In the genomic region with DNA sequence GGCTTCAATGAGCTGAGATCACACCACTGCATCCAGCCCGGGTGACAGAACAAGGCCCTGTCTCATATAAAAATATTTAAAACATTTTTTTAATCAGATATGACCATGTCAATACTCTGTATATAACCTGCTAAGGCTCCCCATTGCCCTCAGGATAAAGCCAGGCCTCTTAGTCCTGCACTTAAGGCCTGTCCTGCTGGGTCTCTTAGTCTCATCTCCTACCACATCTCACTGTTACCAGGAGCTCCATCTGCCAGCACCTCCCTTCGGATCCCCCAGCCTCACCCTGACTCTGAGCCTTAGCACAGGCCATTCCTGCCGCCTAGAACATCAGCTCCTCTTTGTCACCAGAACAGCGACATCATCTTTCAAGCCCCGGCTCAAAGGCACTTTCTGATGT, we compare ENCODE assay signal across 21 cellular contexts. TPM values are rescaled to one million over a fixed set of nuclear protein-coding genes. Genes with fewer than 3 reads are reported as not detected.
DNase-seq lines count a peak whose midpoint lies in the region; ATAC-seq and TF ChIP-seq lines count a peak whose summit lies in the region.
"Had no signal": no experiment of that assay in that cellular context is flagged by ENCODE, and none has a peak within 500 bp of the region (broad histone marks: within the 10 kb centered on the region; RNA-seq: fewer than 3 reads in every experiment).

No MANE protein-coding gene starts in this region.

- H3K27me3 ChIP-seq in H9 (ENCODE audit: insufficient read depth, low read length): no peaks in the 10 kb centered on the region
- H3K27me3 ChIP-seq in MM.1S (replicated peaks; ENCODE audit: insufficient read depth, low read length): no peaks in the 10 kb centered on the region
- H3K27me3 ChIP-seq in CD8-positive, alpha-beta T cell (ENCODE audit: insufficient read depth, low read length): no peaks in the 10 kb centered on the region
- H3K27me3 ChIP-seq: BLaER1 had no signal

- CTCF ChIA-PET in CD8-positive, alpha-beta T cell (lab: Charles Lee): interaction anchor here (2.9 kb wide), 1 partner anchor 11 kb away, joined by 12 read pairs; no protein-coding TSS in a partner anchor

- H3K79me2 ChIP-seq in H9 (ENCODE audit: insufficient read depth, low read length) (no peaks in the 10 kb centered on the region), MM.1S (ENCODE audit: low read length) (no peaks in the 10 kb centered on the region)

- H3K23ac ChIP-seq in H9 (ENCODE audit: insufficient read length, low read depth, low read length): no peak overlapping the region

- H2AFZ ChIP-seq in H9 (ENCODE audit: low read length): no peak overlapping the region
- H2AFZ ChIP-seq in MM.1S (ENCODE audit: low read length): no peak overlapping the region

- H3K27ac ChIP-seq in H9 (ENCODE audit: insufficient read length, low read depth, low read length) (no peak overlapping the region), MM.1S (ENCODE audit: low read length) (no peak overlapping the region)
- H3K27ac ChIP-seq in CD8-positive, alpha-beta T cell (ENCODE audit: low read depth, low read length): no peak overlapping the region
- H3K27ac ChIP-seq: BLaER1 had no signal

- intact Hi-C loops in CD8-positive, alpha-beta T cell (cut with DNase I, micrococcal nuclease): no loop called here

- no peak overlapping the region for H3K14ac ChIP-seq in H9 (ENCODE audit: insufficient read depth, low read length)

- peaks cover 19 to 23% of the 10 kb centered on the region in 2 experiments for H3K4me1 Mint-ChIP-seq in H9
- H3K4me1 Mint-ChIP-seq in brain: peaks cover 32% of the 10 kb centered on the region
- no peaks in the 10 kb centered on the region for H3K4me1 Mint-ChIP-seq in nephron progenitor cell
- H3K4me1 Mint-ChIP-seq in CD8-positive, alpha-beta T cell (ENCODE audit: low read depth): no peaks in the 10 kb centered on the region

- H3K27ac Mint-ChIP-seq in H9: peak overlapping the region in 2 of 3 experiments; percentile 79 to 93; a peak in 4 of 7 replicates
- peak overlapping the region in 3 of 5 experiments; percentile 9 to 77 (median 58) for H3K27ac Mint-ChIP-seq in brain
- H3K27ac Mint-ChIP-seq in nephron progenitor cell: peak overlapping the region; percentile 50
- H3K27ac Mint-ChIP-seq in CD8-positive, alpha-beta T cell: no peak overlapping the region
- H3K27ac Mint-ChIP-seq: CD4-positive, alpha-beta T cell had no signal

- H4K5ac ChIP-seq in H9 (ENCODE audit: insufficient read length, low read depth, low read length): no peak overlapping the region

- H2BK15ac ChIP-seq in H9 (ENCODE audit: low read depth, low read length): no peak overlapping the region

- H3K9me3 Mint-ChIP-seq in H9 (no peaks in the 10 kb centered on the region; a peak in 1 of 5 replicates), brain (no peaks in the 10 kb centered on the region), nephron progenitor cell (no peaks in the 10 kb centered on the region)
- H3K9me3 Mint-ChIP-seq in CD8-positive, alpha-beta T cell: no peaks in the 10 kb centered on the region
- H3K9me3 Mint-ChIP-seq: CD4-positive, alpha-beta T cell had no signal

- no peak overlapping the region for H2BK12ac ChIP-seq in H9 (ENCODE audit: insufficient read length, low read depth, low read length)

- H3K4me1 ChIP-seq in H9 (ENCODE audit: insufficient read depth, low read length) (peaks cover 4% of the 10 kb centered on the region; the same call in 1 of the 2 replicates), MM.1S (ENCODE audit: low read length) (no peaks in the 10 kb centered on the region)
- H3K4me1 ChIP-seq in CD8-positive, alpha-beta T cell (ENCODE audit: insufficient read depth, low read length): no peaks in the 10 kb centered on the region
- H3K4me1 ChIP-seq: Caco-2 had no signal

- H3K27me3 Mint-ChIP-seq in H9 (ENCODE audit: low read depth): no peaks in the 10 kb centered on the region
- H3K27me3 Mint-ChIP-seq in brain: no peaks in the 10 kb centered on the region
- H3K27me3 Mint-ChIP-seq in nephron progenitor cell (ENCODE audit: low read depth, poor library complexity): peaks cover 10% of the 10 kb centered on the region
- no peaks in the 10 kb centered on the region for H3K27me3 Mint-ChIP-seq in CD8-positive, alpha-beta T cell (ENCODE audit: low read depth)
- H3K27me3 Mint-ChIP-seq: CD4-positive, alpha-beta T cell had no signal

- no peak overlapping the region for H4K91ac ChIP-seq in H9 (ENCODE audit: insufficient read length, low read depth, low read length)

- H3K23me2 ChIP-seq in H9 (ENCODE audit: insufficient read length, low read depth, low read length, poor library complexity, severe bottlenecking): peaks cover 4% of the 10 kb centered on the region

- H3K56ac ChIP-seq in H9 (ENCODE audit: insufficient read length, low read depth, low read length): no peak overlapping the region

- H3K4me3 ChIP-seq in MM.1S (ENCODE audit: low read length): no peak overlapping the region
- H3K4me3 ChIP-seq in CD8-positive, alpha-beta T cell (ENCODE audit: low read depth, low read length): no peak overlapping the region
- H3K4me3 ChIP-seq: BLaER1 had no signal

- no peak for DNase-seq in H9
- peak; percentile 4 for DNase-seq in RPMI8226
- DNase-seq in nephron progenitor cell: no peak
- DNase-seq in NCI-H1105 treated with DMSO at 0.1 percent for 48 hours (lab: John Stamatoyannopoulos, UW): no peak
- DNase-seq in MM.1S: no peak
- DNase-seq in CD8-positive, alpha-beta T cell: no peak
- no peak for DNase-seq in NOMO-1 (lab: John Stamatoyannopoulos, UW; ENCODE audit: unreplicated experiment in 2 of 2)
- DNase-seq: Caco-2; CD4-positive, alpha-beta T cell; DMS153; NCI-H1092; NCI-H1436 treated with DMSO at 0.1 percent for 48 hours; NCI-H2029; NCI-H2171; NCI-H345; NCI-H524; NCI-H774; NK-92 treated with Interleukin-12 subunit alpha and Interleukin-12 subunit beta, amount 100 ng/mL, for 24 hours; Right ventricle myocardium superior had no signal

- POLR2A ChIA-PET in CD8-positive, alpha-beta T cell (lab: Charles Lee): no interaction called here

- no peaks in the 10 kb centered on the region for H3K79me1 ChIP-seq in H9 (ENCODE audit: insufficient read depth, low read depth, low read length, poor library complexity, severe bottlenecking)

- no peak overlapping the region for H2BK5ac ChIP-seq in H9 (ENCODE audit: insufficient read length, low read length)

- no peaks in the 10 kb centered on the region for H3F3A ChIP-seq in MM.1S (ENCODE audit: insufficient read depth, low read length)

- no peak overlapping the region for H3K4me3 Mint-ChIP-seq in H9
- H3K4me3 Mint-ChIP-seq in brain: no peak overlapping the region
- H3K4me3 Mint-ChIP-seq in nephron progenitor cell: no peak overlapping the region
- H3K4me3 Mint-ChIP-seq in CD8-positive, alpha-beta T cell: no peak overlapping the region
- H3K4me3 Mint-ChIP-seq: CD4-positive, alpha-beta T cell had no signal

- H3K36me3 ChIP-seq in MM.1S (replicated peaks; ENCODE audit: insufficient read depth, low read length): no peaks in the 10 kb centered on the region
- no peaks in the 10 kb centered on the region for H3K36me3 ChIP-seq in CD8-positive, alpha-beta T cell (ENCODE audit: insufficient read depth, low read length)
- H3K36me3 ChIP-seq: BLaER1 had no signal

- H3K4ac ChIP-seq in H9 (ENCODE audit: low read depth, low read length): no peak overlapping the region

- H2BK120ac ChIP-seq in H9 (ENCODE audit: low read depth, low read length, poor library complexity, severe bottlenecking): no peak overlapping the region

- H2AK5ac ChIP-seq in H9 (ENCODE audit: insufficient read length, low read length): no peak overlapping the region

- H3K9me2 ChIP-seq in MM.1S (replicated peaks; ENCODE audit: insufficient read depth, low read length): no peaks in the 10 kb centered on the region

- H3K36me3 Mint-ChIP-seq in H9 (ENCODE audit: insufficient read depth in 1 of 3, low read depth in 3 of 3) (no peaks in the 10 kb centered on the region), brain (no peaks in the 10 kb centered on the region), nephron progenitor cell (ENCODE audit: low read depth) (no peaks in the 10 kb centered on the region)
- H3K36me3 Mint-ChIP-seq in CD8-positive, alpha-beta T cell: no peaks in the 10 kb centered on the region

- no peak overlapping the region for H2BK20ac ChIP-seq in H9 (ENCODE audit: low read depth, low read length, poor library complexity, severe bottlenecking)

- H4K20me1 ChIP-seq in H9 (ENCODE audit: control insufficient read depth, insufficient read depth, insufficient read length) (no peaks in the 10 kb centered on the region), MM.1S (ENCODE audit: insufficient read depth, low read length) (no peaks in the 10 kb centered on the region)
- H4K20me1 ChIP-seq: BLaER1 had no signal

- no peak overlapping the region for H3K4me2 ChIP-seq in H9 (ENCODE audit: insufficient read depth, insufficient read length, low read length)
- H3K4me2 ChIP-seq in MM.1S (ENCODE audit: low read depth, low read length): no peak overlapping the region
- H3K4me2 ChIP-seq: BLaER1 had no signal

- H3K9ac ChIP-seq in H9 (ENCODE audit: extremely low read depth, insufficient read length, low read length): no peak overlapping the region
- H3K9ac ChIP-seq in MM.1S (ENCODE audit: low read length): no peak overlapping the region

- H3K18ac ChIP-seq in H9 (ENCODE audit: insufficient read length, low read depth, low read length): no peak overlapping the region

- ATAC-seq in CD8-positive, alpha-beta T cell: no peak

- no peak overlapping the region for H3T11ph ChIP-seq in H9 (ENCODE audit: low read length)

- TF ChIP-seq CTCF in H9 (conservative IDR thresholded peaks at IDR 0.05) (no peak), brain (conservative IDR thresholded peaks at IDR 0.05) (no peak), nephron progenitor cell (IDR thresholded peaks at IDR 0.05) (no peak), MM.1S (IDR thresholded peaks at IDR 0.05; ENCODE audit: low read length) (no peak)
- no peak for TF ChIP-seq CTCF in CD8-positive, alpha-beta T cell (IDR thresholded peaks at IDR 0.05)

- H4K8ac ChIP-seq in H9 (replicated peaks; ENCODE audit: insufficient read length, low read depth, low read length): no peak overlapping the region

- no peaks in the 10 kb centered on the region for H3K9me3 ChIP-seq in H9 (ENCODE audit: control insufficient read depth, low read depth, low read length)
- no peaks in the 10 kb centered on the region for H3K9me3 ChIP-seq in MM.1S (replicated peaks; ENCODE audit: insufficient read depth, low read length)
- no peaks in the 10 kb centered on the region for H3K9me3 ChIP-seq in CD8-positive, alpha-beta T cell (ENCODE audit: low read length)
- H3K9me3 ChIP-seq: BLaER1, Caco-2 had no signal

- no CpG with 5 or more reads among the region's 5 CpGs for WGBS in H9 (ENCODE audit: extremely low coverage, insufficient read length, low lambda C conversion rate)

RNA-seq across cellular contexts. Expression of a gene that starts 25.7 kb away (rescaled TPM):
- 34.3 and 39.9 TPM in 2 replicates for total RNA-seq in H9 (2021)
- polyA plus RNA-seq in brain (ENCODE audit: insufficient read depth, low read depth, low replicate concordance): 33.6 TPM
- total RNA-seq in CD8-positive, alpha-beta T cell: under 1 TPM in 1 of 2 experiments, not detected in 1; 0.11 TPM

Comparison
In these comparisons a context has a peak if more than half of its experiments do, and no peak if none do; other contexts are left out.
1. RNA of a gene that starts 25.7 kb away (total RNA-seq): 34.3 to 39.9 TPM in H9; 0.11 TPM in CD8-positive, alpha-beta T cell; every median in the first group is over 10 times any median in the second.